ENCODE assay signal across 11 cellular contexts in genomic region chrX:154017766-154018517, GRCh38. TPM values are rescaled to one million over a fixed set of nuclear protein-coding genes. Genes with fewer than 3 reads are reported as not detected.
A peak's percentile ranks its signal among the peaks of the same experiment; 100 is the strongest.
DNase-seq lines count a peak whose midpoint lies in the region; ATAC-seq, FAIRE-seq and TF ChIP-seq lines count a peak whose summit lies in the region.
"Had no signal": no experiment of that assay in that cellular context is flagged by ENCODE, and none has a peak within 500 bp of the region (broad histone marks: within the 10 kb centered on the region; RNA-seq: fewer than 3 reads in every experiment).

No MANE protein-coding gene starts in this region.

- TF ChIP-seq POLR2A in lower leg skin (IDR thresholded peaks at IDR 0.05) = no peak

- H3K4me1 Mint-ChIP-seq in activated naive CD8-positive, alpha-beta T cell treated with anti-CD3 and anti-CD28 coated beads, Interleukin-2, amount 10 ng/mL, durations not matched to agents 7 days and 5 days = peaks cover 8% of the 10 kb centered on the region
- H3K4me1 Mint-ChIP-seq in mesothelial cell of epicardium = peaks cover 13% of the 10 kb centered on the region

- ATAC-seq in activated naive CD8-positive, alpha-beta T cell treated with anti-CD3 and anti-CD28 coated beads, Interleukin-2, amount 10 ng/mL, durations not matched to agents 7 days and 5 days (ENCODE audit: low read depth) = no peak
- ATAC-seq: WTC11 had no signal

- no peak for FAIRE-seq in frontal cortex (lab: Jason Lieb, UNC)

- CTCF ChIA-PET in AG04450 (lab: Charles Lee) = no interaction called here

- intact Hi-C loops in lower leg skin (cut with DNase I; ENCODE audit: low total_unique reads) = no loop called here

- WGBS in lower leg skin, 2 donors = 74 to 80% methylated on average over 16 to 26 of the region's 26 CpGs

- peaks cover 6% of the 10 kb centered on the region for H3K36me3 Mint-ChIP-seq in activated naive CD8-positive, alpha-beta T cell treated with anti-CD3 and anti-CD28 coated beads, Interleukin-2, amount 10 ng/mL, durations not matched to agents 7 days and 5 days
- peaks cover 8% of the 10 kb centered on the region for H3K36me3 Mint-ChIP-seq in mesothelial cell of epicardium

- peak overlapping the region; percentile 63 for H3K4me3 ChIP-seq in AG04450 (ENCODE audit: low read depth, low read length)
- H3K4me3 ChIP-seq in HAP-1 = peak overlapping the region; percentile 53
- no peak overlapping the region for H3K4me3 ChIP-seq in lower leg skin (ENCODE audit: low read depth, poor library complexity, severe bottlenecking)

- H3K27me3 ChIP-seq in AG04450 (ENCODE audit: control insufficient read depth, insufficient read depth, low read length) (no peaks in the 10 kb centered on the region), HAP-1 (ENCODE audit: low read depth) (no peaks in the 10 kb centered on the region)

- H3K27ac ChIP-seq in AG04450 (ENCODE audit: low read depth, low read length) = no peak overlapping the region

- peak overlapping the region; percentile 90 for H3K27ac Mint-ChIP-seq in activated naive CD8-positive, alpha-beta T cell treated with anti-CD3 and anti-CD28 coated beads, Interleukin-2, amount 10 ng/mL, durations not matched to agents 7 days and 5 days
- H3K27ac Mint-ChIP-seq in mesothelial cell of epicardium = no peak overlapping the region

- H3K4me1 ChIP-seq in HAP-1 = peaks cover 39% of the 10 kb centered on the region

- TF ChIP-seq CTCF in AG04450 (IDR thresholded peaks at IDR 0.05; ENCODE audit: low read depth, low read length) = no peak
- no peak for TF ChIP-seq CTCF in mesothelial cell of epicardium (IDR thresholded peaks at IDR 0.05; ENCODE audit: unreplicated experiment)
- no peak for TF ChIP-seq CTCF in lower leg skin (IDR thresholded peaks at IDR 0.05)

- DNase-seq in AG04450 (ENCODE audit: low read depth, low spot score) (no peak), HAP-1 (ENCODE audit: low spot score in 2 of 2) (no peak), mesothelial cell of epicardium (ENCODE audit: low spot score in 2 of 2, unreplicated experiment in 2 of 2) (no peak), frontal cortex (ENCODE audit: low spot score in 2 of 2) (no peak), DMS153 (lab: John Stamatoyannopoulos, UW) (no peak), lower leg skin (ENCODE audit: low spot score in 2 of 2) (no peak)
- no peak for DNase-seq in activated naive CD8-positive, alpha-beta T cell treated with anti-CD3 and anti-CD28 coated beads, Interleukin-2, amount 10 ng/mL, durations not matched to agents 7 days and 5 days
- DNase-seq in stimulated activated CD4-positive, alpha-beta T cell treated with anti-CD3 and anti-CD28 coated beads, Interleukin-12 subunit alpha, Interleukin-12 subunit beta, amount 100 ng/mL, for 4 hours = no peak
- DNase-seq: dermis blood vessel endothelial cell, left ventricle myocardium inferior had no signal

- H3K9me3 Mint-ChIP-seq in activated naive CD8-positive, alpha-beta T cell treated with anti-CD3 and anti-CD28 coated beads, Interleukin-2, amount 10 ng/mL, durations not matched to agents 7 days and 5 days = no peaks in the 10 kb centered on the region
- H3K9me3 Mint-ChIP-seq in mesothelial cell of epicardium = peaks cover under 1% of the 10 kb centered on the region
- H3K9me3 Mint-ChIP-seq: WTC11 had no signal

- peak overlapping the region; percentile 89 for H3K4me3 Mint-ChIP-seq in activated naive CD8-positive, alpha-beta T cell treated with anti-CD3 and anti-CD28 coated beads, Interleukin-2, amount 10 ng/mL, durations not matched to agents 7 days and 5 days
- H3K4me3 Mint-ChIP-seq in mesothelial cell of epicardium = peak overlapping the region; percentile 73

- no peaks in the 10 kb centered on the region for H3K9me3 ChIP-seq in AG04450 (ENCODE audit: control insufficient read depth, insufficient read depth, low read length)
- no peaks in the 10 kb centered on the region for H3K9me3 ChIP-seq in HAP-1
- H3K9me3 ChIP-seq: left ventricle myocardium inferior had no signal

- in situ Hi-C loops in HAP-1 (cut with MboI; ENCODE audit: low sequenced_read_pairs) = loop anchor here (25.0 kb wide), 2 partner anchors 319 to 519 kb away; partner anchors contain the start of genes G6PD and IKBKG

- peaks cover 62% of the 10 kb centered on the region for H3K36me3 ChIP-seq in HAP-1 (replicated peaks)

- no peaks in the 10 kb centered on the region for H3K27me3 Mint-ChIP-seq in activated naive CD8-positive, alpha-beta T cell treated with anti-CD3 and anti-CD28 coated beads, Interleukin-2, amount 10 ng/mL, durations not matched to agents 7 days and 5 days
- no peaks in the 10 kb centered on the region for H3K27me3 Mint-ChIP-seq in mesothelial cell of epicardium (ENCODE audit: low read depth)

- POLR2A ChIA-PET in AG04450 (lab: Yijun Ruan, JAX) = no interaction called here
- POLR2A ChIA-PET in activated naive CD8-positive, alpha-beta T cell treated with anti-CD3 and anti-CD28 coated beads, Interleukin-2, amount 10 ng/mL, durations not matched to agents 7 days and 5 days (lab: Charles Lee) = interaction anchor here (0.6 to 5.5 kb wide), 6 partner anchors 15 to 79 kb away, joined by 6 to 35 read pairs (median 6); partner anchors contain the start of genes HCFC1 and TMEM187

RNA-seq across cellular contexts. Expression of gene IRAK1, which starts 1.8 kb away (rescaled TPM):
- polyA plus RNA-seq in AG04450 (2011; rRNA removed) = 31.6 and 36.7 TPM in 2 replicates
- 44.3 and 66.0 TPM in 2 replicates for polyA minus RNA-seq in AG04450 (2011; rRNA and poly(A)+ RNA removed)
- 100 to 1,000 TPM; 127 to 135 TPM for total RNA-seq in activated naive CD8-positive, alpha-beta T cell treated with anti-CD3 and anti-CD28 coated beads, Interleukin-2, amount 10 ng/mL, durations not matched to agents 7 days and 5 days
- total RNA-seq in mesothelial cell of epicardium (64.9 to 73.4 TPM (median 69.1 TPM) in 3 replicates), frontal cortex (6.9 TPM), lower leg skin (10 to 100 TPM; 57.5 to 67.4 (median 60.6) TPM)

RNA-seq across cellular contexts. Expression of gene TMEM187, which starts 45.4 kb away (rescaled TPM):
- polyA plus RNA-seq in AG04450 (2011; rRNA removed) = 3.2 and 3.9 TPM in 2 replicates
- polyA minus RNA-seq in AG04450 (2011; rRNA and poly(A)+ RNA removed) = 2.2 and 2.6 TPM in 2 replicates
- total RNA-seq in activated naive CD8-positive, alpha-beta T cell treated with anti-CD3 and anti-CD28 coated beads, Interleukin-2, amount 10 ng/mL, durations not matched to agents 7 days and 5 days = 1 to 10 TPM; 8.6 to 9.7 TPM
- total RNA-seq in mesothelial cell of epicardium = 11.5 to 15.0 TPM (median 14.2 TPM) in 3 replicates
- 1.6 TPM for total RNA-seq in frontal cortex
- 10 to 100 TPM; 10.1 to 21.6 (median 14.4) TPM for total RNA-seq in lower leg skin

RNA-seq across cellular contexts. Expression of gene HCFC1, which starts 46.3 kb away (rescaled TPM):
- 2.7 and 5.8 TPM in 2 replicates for polyA plus RNA-seq in AG04450 (2011; rRNA removed)
- polyA minus RNA-seq in AG04450 (2011; rRNA and poly(A)+ RNA removed) = 17.9 and 26.6 TPM in 2 replicates
- total RNA-seq in activated naive CD8-positive, alpha-beta T cell treated with anti-CD3 and anti-CD28 coated beads, Interleukin-2, amount 10 ng/mL, durations not matched to agents 7 days and 5 days = 100 to 1,000 TPM; 101 to 107 TPM
- 96.3 to 99.9 TPM (median 98.5 TPM) in 3 replicates for total RNA-seq in mesothelial cell of epicardium
- total RNA-seq in frontal cortex = 9.4 TPM
- total RNA-seq in lower leg skin = 10 to 100 TPM; 32.6 to 51.6 (median 40.9) TPM
